In the genomic region with DNA sequence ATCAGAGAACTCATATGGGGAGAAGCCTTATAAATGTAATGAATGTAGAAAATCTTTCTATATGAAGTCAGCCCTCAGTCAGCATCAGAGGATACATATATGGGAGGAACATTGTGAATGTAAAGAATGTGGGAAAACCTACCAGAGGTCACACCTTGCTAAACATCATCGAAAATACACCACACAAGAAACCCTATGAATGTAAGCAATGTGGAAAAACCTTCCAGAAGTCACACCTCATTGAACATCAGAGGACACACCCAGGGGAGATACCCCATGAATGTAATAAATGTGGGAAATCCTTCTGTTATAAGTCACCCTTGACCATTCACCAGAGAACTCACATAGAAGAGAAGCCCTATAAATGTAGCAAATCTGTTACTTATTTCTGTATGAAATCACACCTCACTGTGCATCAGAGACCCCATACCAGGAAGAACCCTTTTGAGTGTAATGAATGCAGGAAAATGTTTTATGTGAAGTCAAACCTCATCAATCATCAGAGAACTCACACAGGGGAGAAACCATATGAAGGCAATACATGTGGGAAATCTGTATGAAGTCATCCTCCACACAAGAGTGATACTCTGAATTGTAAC, we compare ENCODE assay signal across 25 cellular contexts. TPM values are rescaled to one million over a fixed set of nuclear protein-coding genes. Genes with fewer than 3 reads are reported as not detected.
DNase-seq lines count a peak whose midpoint lies in the region; ATAC-seq, FAIRE-seq and TF ChIP-seq lines count a peak whose summit lies in the region.
"Had no signal": no experiment of that assay in that cellular context is flagged by ENCODE, and none has a peak within 500 bp of the region (broad histone marks: within the 10 kb centered on the region; RNA-seq: fewer than 3 reads in every experiment).

No MANE protein-coding gene starts in this region.

- H3K4me1 Mint-ChIP-seq in naive thymus-derived CD4-positive, alpha-beta T cell: no peaks in the 10 kb centered on the region

- TF ChIP-seq CTCF in K562 (IDR thresholded peaks at IDR 0.05 in 2 of 3, conservative IDR thresholded peaks at IDR 0.05 in 1 of 3; ENCODE audit: insufficient read depth in 2 of 3, low read depth in 1 of 3, low read length in 3 of 3): no peak

- ATAC-seq in K562 (no peak), HG03571 (IDR thresholded peaks at IDR 0.05; ENCODE audit: unreplicated experiment) (no peak)
- no peak for ATAC-seq in naive thymus-derived CD4-positive, alpha-beta T cell
- ATAC-seq: CD8-positive, alpha-beta T cell had no signal

- no peak for TF ChIP-seq RAD21 in Ishikawa (IDR thresholded peaks at IDR 0.05; ENCODE audit: low read depth)
- no peak for TF ChIP-seq RAD21 in K562 (CRISPR knock-in tag; conservative IDR thresholded peaks at IDR 0.05 in 1 of 2, IDR thresholded peaks at IDR 0.05 in 1 of 2)

- H3K4me1 ChIP-seq in K562 (replicated peaks in 1 of 2; ENCODE audit: control insufficient read depth in 2 of 2, insufficient read depth in 2 of 2, low read length in 2 of 2): no peaks in the 10 kb centered on the region
- H3K4me1 ChIP-seq in naive thymus-derived CD4-positive, alpha-beta T cell (ENCODE audit: control insufficient read depth in 2 of 2, insufficient read depth in 2 of 2, low read length in 2 of 2): no peaks in the 10 kb centered on the region

- no peak overlapping the region for H2AFZ ChIP-seq in K562 (ENCODE audit: low read depth, low read length)
- H2AFZ ChIP-seq: GM23248, PC-9 had no signal

- POLR2A ChIA-PET in K562 (lab: Yijun Ruan, JAX): no interaction called here
- POLR2A ChIA-PET in naive thymus-derived CD4-positive, alpha-beta T cell (lab: Charles Lee): no interaction called here

- H3K4me3 Mint-ChIP-seq in naive thymus-derived CD4-positive, alpha-beta T cell: no peak overlapping the region
- H3K4me3 Mint-ChIP-seq: CD8-positive, alpha-beta T cell had no signal

- H3K27ac ChIP-seq in K562 (ENCODE audit: extremely low read depth, low read depth, low read length): no peak overlapping the region
- no peak overlapping the region for H3K27ac ChIP-seq in naive thymus-derived CD4-positive, alpha-beta T cell (ENCODE audit: low read depth, low read length)
- H3K27ac ChIP-seq: 22Rv1, GM23248, HL-60, PC-9, SK-N-MC had no signal

- 0% methylated on average over 1 of the region's 1 CpG for WGBS in K562 (ENCODE audit: insufficient coverage, low coverage, missing lambda C conversion rate)

- in situ Hi-C loops in K562 (cut with MboI): no loop called here

- no TSS peak for BruUV-seq in K562 (replicated peaks; lab: Mats Ljungman, UMichigan)

- DNase-seq in DMS 273 (lab: John Stamatoyannopoulos, UW; ENCODE audit: unreplicated experiment) (peak; percentile 27), DMS 273 treated with DMSO at 0.1 percent for 48 hours (lab: John Stamatoyannopoulos, UW) (no peak), K562 (ENCODE audit: extremely low read depth in 1 of 4, low spot score in 3 of 4) (no peak), NCI-H748 (lab: John Stamatoyannopoulos, UW; ENCODE audit: unreplicated experiment) (no peak), SIG-M5 (lab: John Stamatoyannopoulos, UW) (no peak)
- no peak for DNase-seq in naive thymus-derived CD4-positive, alpha-beta T cell
- DNase-seq: C1 segment of cervical spinal cord; Calu3; CD8-positive, alpha-beta T cell; DMS79; GM23248; Karpas-422; NCI-H1436; NCI-H1930; NCI-H510A; NCI-H748 treated with DMSO at 0.1 percent for 48 hours; PC-9; RPMI8226; SHP77; SW 1271 had no signal

- peaks cover 16% of the 10 kb centered on the region for H3K9me3 ChIP-seq in K562 (replicated peaks; ENCODE audit: control insufficient read depth, insufficient read depth, low read depth, low read length)
- H3K9me3 ChIP-seq in naive thymus-derived CD4-positive, alpha-beta T cell (ENCODE audit: control insufficient read depth in 2 of 3, low read length in 3 of 3): peaks cover 10 to 81% (median 35%) of the 10 kb centered on the region in 3 experiments

- H3K27ac Mint-ChIP-seq in naive thymus-derived CD4-positive, alpha-beta T cell: no peak overlapping the region
- H3K27ac Mint-ChIP-seq: CD8-positive, alpha-beta T cell had no signal

- no peaks in the 10 kb centered on the region for H3K36me3 ChIP-seq in K562 (ENCODE audit: control insufficient read depth, insufficient read depth, low read length)
- H3K36me3 ChIP-seq in naive thymus-derived CD4-positive, alpha-beta T cell (ENCODE audit: control insufficient read depth in 2 of 3, insufficient read depth in 3 of 3, low read length in 3 of 3): no peaks in the 10 kb centered on the region

- no peaks in the 10 kb centered on the region for H3K79me2 ChIP-seq in K562 (ENCODE audit: control insufficient read depth, insufficient read depth, low read length)

- FAIRE-seq in K562 (lab: Jason Lieb, UNC): no peak

- no peak overlapping the region for H3K4me3 ChIP-seq in K562
- peak overlapping the region; percentile 28 for H3K4me3 ChIP-seq in naive thymus-derived CD4-positive, alpha-beta T cell (ENCODE audit: low read length)
- H3K4me3 ChIP-seq: GM23248, PC-9, SK-N-MC had no signal

- no peak overlapping the region for H3K9ac ChIP-seq in K562 (ENCODE audit: insufficient read depth in 1 of 2, low read depth in 2 of 2, low read length in 2 of 2)
- H3K9ac ChIP-seq: GM23248 had no signal

- H3K27me3 ChIP-seq in K562 (ENCODE audit: control insufficient read depth in 2 of 2, insufficient read depth in 2 of 2, low read length in 2 of 2): no peaks in the 10 kb centered on the region
- H3K27me3 ChIP-seq in naive thymus-derived CD4-positive, alpha-beta T cell (ENCODE audit: control insufficient read depth in 2 of 2, insufficient read depth in 2 of 2, low read length in 2 of 2): no peaks in the 10 kb centered on the region

- H3K9me1 ChIP-seq in K562 (ENCODE audit: control insufficient read depth, insufficient read depth, low read length): no peaks in the 10 kb centered on the region

- TF ChIP-seq POLR2A in K562 (conservative IDR thresholded peaks at IDR 0.05): no peak

- CTCF ChIA-PET in K562 (lab: Yijun Ruan, JAX; ENCODE audit: low intra/inter-chr PET ratio): no interaction called here
- CTCF ChIA-PET in naive thymus-derived CD4-positive, alpha-beta T cell (lab: Charles Lee): no interaction called here

- H4K20me1 ChIP-seq in K562 (replicated peaks; ENCODE audit: control insufficient read depth, insufficient read depth, low read length): no peaks in the 10 kb centered on the region

- H3K9me3 Mint-ChIP-seq in naive thymus-derived CD4-positive, alpha-beta T cell: peaks cover 0 to 84% (median 56%) of the 10 kb centered on the region in 11 donors

- TF ChIP-seq EP300 in Ishikawa (IDR thresholded peaks at IDR 0.05; ENCODE audit: borderline replicate concordance) (no peak), K562 (IDR thresholded peaks at IDR 0.05; ENCODE audit: low read length) (no peak)

- intact Hi-C loops in K562 (cut with micrococcal nuclease): no loop called here
- intact Hi-C loops in naive thymus-derived CD4-positive, alpha-beta T cell (cut with micrococcal nuclease): no loop called here

- H3K27me3 Mint-ChIP-seq in naive thymus-derived CD4-positive, alpha-beta T cell: no peaks in the 10 kb centered on the region

- H3K4me2 ChIP-seq in K562 (ENCODE audit: insufficient read depth, low read length): no peak overlapping the region
- H3K4me2 ChIP-seq: PC-9 had no signal

- H3K36me3 Mint-ChIP-seq in naive thymus-derived CD4-positive, alpha-beta T cell: peaks cover 12 to 35% (median 31%) of the 10 kb centered on the region in 5 donors

RNA-seq across cellular contexts. Expression of a gene that starts 30.8 kb away (rescaled TPM):
- total RNA-seq in K562 (2011; cell fraction: chromatin; rRNA removed; ENCODE audit: low replicate concordance): 15.9 and 67.2 TPM in 2 replicates
- total RNA-seq in K562 (2011; cell fraction: nucleolus; rRNA removed): 11.5 and 19.3 TPM in 2 replicates
- total RNA-seq in K562 (2011; cell fraction: nucleoplasm; rRNA removed): 22.7 and 23.4 TPM in 2 replicates
- total RNA-seq in K562 (2014; rRNA removed): 12.9 and 13.3 TPM in 2 replicates
- 19.3 and 23.4 TPM in 2 replicates for total RNA-seq in K562 (2014; rRNA removed; fragmentation: Illumina TruSeq; extraction: Trizol)
- 19.2 and 20.3 TPM in 2 replicates for total RNA-seq in K562 (2015; rRNA removed; fragmentation: Illumina TruSeq; extraction: Trizol)
- 15.0 and 21.1 TPM in 2 replicates for total RNA-seq in K562 (2021)
- polyA plus RNA-seq in K562 (2011; rRNA removed): 32.3 and 34.7 TPM in 2 replicates
- polyA plus RNA-seq in K562 (2011; cell fraction: cytosol; rRNA removed): 6.7 and 10.5 TPM in 2 replicates
- 52.8 and 97.8 TPM in 2 replicates for polyA plus RNA-seq in K562 (2011; cell fraction: nucleus; rRNA removed)
- 9.4 and 16.5 TPM in 2 replicates for polyA plus RNA-seq in K562 (2012)
- polyA plus RNA-seq in K562 (2014; fragmentation: Illumina TruSeq; extraction: Trizol): 13.8 and 14.7 TPM in 2 replicates
- 1 to 10 TPM; 5.8 to 7.3 TPM for polyA plus RNA-seq in K562 (2014; fragmentation: Nextera tagmentation; extraction: Ambion mirVana)
- polyA plus RNA-seq in K562 (2014; rRNA removed): 14.8 and 18.9 TPM in 2 replicates
- polyA minus RNA-seq in K562 (2011; rRNA and poly(A)+ RNA removed): 27.6 and 41.2 TPM in 2 replicates
- polyA minus RNA-seq in K562 (2011; cell fraction: cytosol; rRNA and poly(A)+ RNA removed): 14.7 and 22.5 TPM in 2 replicates
- 14.8 and 31.2 TPM in 2 replicates for polyA minus RNA-seq in K562 (2011; cell fraction: nucleus; rRNA and poly(A)+ RNA removed)
- total RNA-seq in naive thymus-derived CD4-positive, alpha-beta T cell: 10 to 100 TPM; 26.2 to 58.1 (median 29.3) TPM
- 10 to 100 TPM; 25.2 to 33.4 TPM for polyA plus RNA-seq in naive thymus-derived CD4-positive, alpha-beta T cell

RNA-seq across cellular contexts. Expression of a gene that starts 38.8 kb away (rescaled TPM):
- 41.8 and 68.9 TPM in 2 replicates for total RNA-seq in K562 (2011; cell fraction: chromatin; rRNA removed; ENCODE audit: low replicate concordance)
- total RNA-seq in K562 (2011; cell fraction: nucleolus; rRNA removed): 30.9 and 36.6 TPM in 2 replicates
- total RNA-seq in K562 (2011; cell fraction: nucleoplasm; rRNA removed): 33.3 and 35.6 TPM in 2 replicates
- total RNA-seq in K562 (2014; rRNA removed) (18.6 and 20.5 TPM in 2 replicates), K562 (2014; rRNA removed; fragmentation: Illumina TruSeq; extraction: Trizol) (9.2 and 10.4 TPM in 2 replicates), K562 (2015; rRNA removed; fragmentation: Illumina TruSeq; extraction: Trizol) (7.3 and 7.8 TPM in 2 replicates), K562 (2021) (25.2 and 34.0 TPM in 2 replicates)
- polyA plus RNA-seq in K562 (2011; rRNA removed) (8.6 and 9.7 TPM in 2 replicates), K562 (2014; fragmentation: Illumina TruSeq; extraction: Trizol) (7.0 and 9.8 TPM in 2 replicates), K562 (2014; fragmentation: Nextera tagmentation; extraction: Ambion mirVana) (under 1 TPM; 0.10 to 0.14 TPM), K562 (2014; rRNA removed) (15.5 and 16.3 TPM in 2 replicates)
- 5.9 and 13.5 TPM in 2 replicates for polyA plus RNA-seq in K562 (2011; cell fraction: cytosol; rRNA removed)
- polyA plus RNA-seq in K562 (2011; cell fraction: nucleus; rRNA removed): 38.1 and 50.4 TPM in 2 replicates
- 17.3 and 23.1 TPM in 2 replicates for polyA plus RNA-seq in K562 (2012)
- 7.3 and 7.4 TPM in 2 replicates for polyA minus RNA-seq in K562 (2011; rRNA and poly(A)+ RNA removed)
- polyA minus RNA-seq in K562 (2011; cell fraction: cytosol; rRNA and poly(A)+ RNA removed): 8.6 and 8.7 TPM in 2 replicates
- polyA minus RNA-seq in K562 (2011; cell fraction: nucleus; rRNA and poly(A)+ RNA removed): 9.0 and 12.6 TPM in 2 replicates
- 10 to 100 TPM; 24.5 to 71.6 (median 55.4) TPM for total RNA-seq in naive thymus-derived CD4-positive, alpha-beta T cell
- polyA plus RNA-seq in naive thymus-derived CD4-positive, alpha-beta T cell: 1 to 10 TPM in 1 of 2 donors, under 1 TPM in 1; 0.66 to 4.4 TPM
